Comparison of ENCODE assay signal across 18 cellular contexts in genomic region chr16:67441907-67442306, GRCh38. TPM values are rescaled to one million over a fixed set of nuclear protein-coding genes. Genes with fewer than 3 reads are reported as not detected.
DNase-seq lines count a peak whose midpoint lies in the region; ATAC-seq, FAIRE-seq and TF ChIP-seq lines count a peak whose summit lies in the region.
"Had no signal": no experiment of that assay in that cellular context is flagged by ENCODE, and none has a peak within 500 bp of the region (broad histone marks: within the 10 kb centered on the region; RNA-seq: fewer than 3 reads in every experiment).

No MANE protein-coding gene starts in this region.

- no peaks in the 10 kb centered on the region for H3K9me3 ChIP-seq in CD4-positive, CD25-positive, alpha-beta regulatory T cell (ENCODE audit: control insufficient read depth in 2 of 2, low read length in 2 of 2)
- H3K9me3 ChIP-seq in pancreas, result no peaks in the 10 kb centered on the region

- peaks cover 13% of the 10 kb centered on the region for H3K36me3 Mint-ChIP-seq in CD4-positive, CD25-positive, alpha-beta regulatory T cell
- peaks cover 52% of the 10 kb centered on the region for H3K36me3 Mint-ChIP-seq in stimulated activated memory B cell treated with anti-CD40 and anti-IgM and Interleukin-4, amounts not matched to agents 10 μg/mL and 1 μg/mL and 100 μg/mL, for 72 hours

- H3K27ac Mint-ChIP-seq in CD4-positive, CD25-positive, alpha-beta regulatory T cell, result peak overlapping the region in 2 of 3 donors; percentile 55 to 86
- H3K27ac Mint-ChIP-seq in stimulated activated memory B cell treated with anti-CD40 and anti-IgM and Interleukin-4, amounts not matched to agents 10 μg/mL and 1 μg/mL and 100 μg/mL, for 72 hours, result no peak overlapping the region

- H3K9me3 Mint-ChIP-seq in CD4-positive, CD25-positive, alpha-beta regulatory T cell, result peaks cover 0 to 1% (median 0%) of the 10 kb centered on the region in 7 donors
- H3K9me3 Mint-ChIP-seq in stimulated activated memory B cell treated with anti-CD40 and anti-IgM and Interleukin-4, amounts not matched to agents 10 μg/mL and 1 μg/mL and 100 μg/mL, for 72 hours, result no peaks in the 10 kb centered on the region

- H3K36me3 ChIP-seq in CD4-positive, CD25-positive, alpha-beta regulatory T cell (ENCODE audit: control insufficient read depth, insufficient read depth, low read length), result peaks cover 31% of the 10 kb centered on the region
- H3K36me3 ChIP-seq in pancreas, result peaks cover 0 to 19% (median 0%) of the 10 kb centered on the region in 3 donors

- no peak for FAIRE-seq in pancreas (lab: Jason Lieb, UNC)
- FAIRE-seq: GM12878, TTC549, urothelium cell line had no signal

- no peak overlapping the region for H3K4me3 ChIP-seq in CD4-positive, CD25-positive, alpha-beta regulatory T cell (ENCODE audit: low read depth, low read length)
- no peak overlapping the region for H3K4me3 ChIP-seq in pancreas
- H3K4me3 ChIP-seq: GM12878 had no signal

- no peak for DNase-seq in CD4-positive, CD25-positive, alpha-beta regulatory T cell
- peak; percentile 55 for DNase-seq in NCI-H69 (lab: John Stamatoyannopoulos, UW)
- peak; percentile 69 for DNase-seq in left ventricle myocardium superior
- peak in 1 of 6 donors; percentile 76 for DNase-seq in pancreas
- no peak for DNase-seq in SW 1271 (lab: John Stamatoyannopoulos, UW)
- DNase-seq in NCI-H2171 (lab: John Stamatoyannopoulos, UW), result no peak
- DNase-seq in SKM-1 treated with dmso at 0.1 percent for 144 hours (lab: John Stamatoyannopoulos, UW; ENCODE audit: unreplicated experiment), result no peak
- DNase-seq: activated naive CD4-positive, alpha-beta T cell; SIG-M5; stimulated activated CD8-positive, alpha-beta memory T cell treated with anti-CD3 and anti-CD28 coated beads, Interleukin-4, amount 100 ng/mL, for 48 hours had no signal

- no peak for ATAC-seq in CD4-positive, CD25-positive, alpha-beta regulatory T cell (ENCODE audit: low read depth in 2 of 2)
- ATAC-seq in left ventricle myocardium superior, result peak; percentile 50
- ATAC-seq in pancreas, result peak in 2 of 4 donors; percentile 11 to 16
- ATAC-seq in stimulated activated memory B cell treated with anti-CD40 and anti-IgM and Interleukin-4, amounts not matched to agents 10 μg/mL and 1 μg/mL and 100 μg/mL, for 72 hours, result no peak
- ATAC-seq: GM12878 had no signal

- no peaks in the 10 kb centered on the region for H3K27me3 Mint-ChIP-seq in CD4-positive, CD25-positive, alpha-beta regulatory T cell
- no peaks in the 10 kb centered on the region for H3K27me3 Mint-ChIP-seq in stimulated activated memory B cell treated with anti-CD40 and anti-IgM and Interleukin-4, amounts not matched to agents 10 μg/mL and 1 μg/mL and 100 μg/mL, for 72 hours

- H3K4me1 ChIP-seq in CD4-positive, CD25-positive, alpha-beta regulatory T cell (ENCODE audit: control insufficient read depth, insufficient read depth, low read length, poor library complexity, severe bottlenecking), result no peaks in the 10 kb centered on the region
- H3K4me1 ChIP-seq in pancreas, result peaks cover 36 to 43% (median 40%) of the 10 kb centered on the region in 3 donors

- H3K4me1 Mint-ChIP-seq in CD4-positive, CD25-positive, alpha-beta regulatory T cell, result peaks cover 0 to 7% (median 0%) of the 10 kb centered on the region in 4 donors
- H3K4me1 Mint-ChIP-seq in stimulated activated memory B cell treated with anti-CD40 and anti-IgM and Interleukin-4, amounts not matched to agents 10 μg/mL and 1 μg/mL and 100 μg/mL, for 72 hours, result peaks cover 27% of the 10 kb centered on the region

- no peak overlapping the region for H3K27ac ChIP-seq in CD4-positive, CD25-positive, alpha-beta regulatory T cell (ENCODE audit: insufficient read depth, low read length, poor library complexity, severe bottlenecking)
- H3K27ac ChIP-seq in pancreas, result peak overlapping the region; percentile 53 to 81 (median 67)
- H3K27ac ChIP-seq: epithelial cell of prostate had no signal

- H3K27me3 ChIP-seq in CD4-positive, CD25-positive, alpha-beta regulatory T cell (ENCODE audit: control insufficient read depth, insufficient read depth, low read length), result no peaks in the 10 kb centered on the region
- no peaks in the 10 kb centered on the region for H3K27me3 ChIP-seq in pancreas

- WGBS in pancreas, 2 donors, result 44 to 47% methylated on average over 5 of the region's 5 CpGs

- intact Hi-C loops in left ventricle myocardium superior (cut with micrococcal nuclease), result no loop called here
- intact Hi-C loops in pancreas (cut with DNase I), result no loop called here

- no peak for TF ChIP-seq CTCF in pancreas (IDR thresholded peaks at IDR 0.05)

- no peak overlapping the region for H3K4me3 Mint-ChIP-seq in CD4-positive, CD25-positive, alpha-beta regulatory T cell
- no peak overlapping the region for H3K4me3 Mint-ChIP-seq in stimulated activated memory B cell treated with anti-CD40 and anti-IgM and Interleukin-4, amounts not matched to agents 10 μg/mL and 1 μg/mL and 100 μg/mL, for 72 hours

RNA-seq across cellular contexts. Expression of gene HSD11B2, which starts 11.0 kb away (rescaled TPM):
- total RNA-seq in CD4-positive, CD25-positive, alpha-beta regulatory T cell, result not detected
- polyA plus RNA-seq in CD4-positive, CD25-positive, alpha-beta regulatory T cell, result not detected
- 0.89 TPM for total RNA-seq in left ventricle myocardium superior
- 1 to 10 TPM; 1.4 to 6.8 (median 5.0) TPM for total RNA-seq in pancreas
- polyA plus RNA-seq in pancreas, result 10 to 100 TPM in 1 of 2 donors, 1 to 10 TPM in 1; 7.7 to 11.3 TPM
- total RNA-seq: Daoy had no signal

RNA-seq across cellular contexts. Expression of gene ZDHHC1, which starts 25.6 kb away (rescaled TPM):
- total RNA-seq in CD4-positive, CD25-positive, alpha-beta regulatory T cell, result not detected
- under 1 TPM in 1 of 4 donors, not detected in 3; 0.60 TPM for polyA plus RNA-seq in CD4-positive, CD25-positive, alpha-beta regulatory T cell
- total RNA-seq in left ventricle myocardium superior (3.5 TPM), pancreas (10 to 100 TPM in 2 of 6 donors, 1 to 10 TPM in 4; 8.1 to 11.3 (median 9.7) TPM)
- 10 to 100 TPM; 11.2 to 15.2 TPM for polyA plus RNA-seq in pancreas

RNA-seq across cellular contexts. Expression of gene ATP6V0D1, which starts 39.0 kb away (rescaled TPM):
- 92.5 TPM for total RNA-seq in CD4-positive, CD25-positive, alpha-beta regulatory T cell
- polyA plus RNA-seq in CD4-positive, CD25-positive, alpha-beta regulatory T cell, result 100 to 1,000 TPM; 119 to 141 (median 133) TPM
- total RNA-seq in left ventricle myocardium superior, result 66.6 TPM
- total RNA-seq in pancreas, result 10 to 100 TPM; 22.8 to 47.7 (median 32.3) TPM
- 10 to 100 TPM; 17.4 to 54.0 TPM for polyA plus RNA-seq in pancreas

RNA-seq across cellular contexts. Expression of gene AGRP, which starts 41.4 kb away (rescaled TPM):
- total RNA-seq in CD4-positive, CD25-positive, alpha-beta regulatory T cell, result not detected
- polyA plus RNA-seq in CD4-positive, CD25-positive, alpha-beta regulatory T cell, result not detected
- total RNA-seq in left ventricle myocardium superior (not detected), pancreas (not detected)
- polyA plus RNA-seq in pancreas, result under 1 TPM in 1 of 2 donors, not detected in 1; 0.23 TPM
- total RNA-seq: Daoy, GM12878, omental fat pad had no signal

RNA-seq across cellular contexts. Expression of gene TPPP3, which starts 48.6 kb away (rescaled TPM):
- not detected for total RNA-seq in CD4-positive, CD25-positive, alpha-beta regulatory T cell
- polyA plus RNA-seq in CD4-positive, CD25-positive, alpha-beta regulatory T cell, result not detected
- 8.9 TPM for total RNA-seq in left ventricle myocardium superior
- total RNA-seq in pancreas, result 10 to 100 TPM in 2 of 6 donors, 1 to 10 TPM in 4; 4.5 to 30.3 (median 7.1) TPM
- polyA plus RNA-seq in pancreas, result 10 to 100 TPM; 30.1 to 76.2 TPM
- total RNA-seq: activated CD8-positive, alpha-beta memory T cell treated with anti-CD3 and anti-CD28 coated beads for 36 hours; Daoy; GM12878 had no signal

Comparison
In these comparisons a context has a peak if more than half of its experiments do, and no peak if none do; other contexts are left out.
1. DNase-seq: peak in NCI-H69 (single experiment) and left ventricle myocardium superior (single experiment); none in CD4-positive, CD25-positive, alpha-beta regulatory T cell (0 of 3), SW 1271 (0 of 2), NCI-H2171 (single experiment) and SKM-1 treated with dmso at 0.1 percent for 144 hours (single experiment).